31 cellular contexts compared by ENCODE assay signal in the genomic region with DNA sequence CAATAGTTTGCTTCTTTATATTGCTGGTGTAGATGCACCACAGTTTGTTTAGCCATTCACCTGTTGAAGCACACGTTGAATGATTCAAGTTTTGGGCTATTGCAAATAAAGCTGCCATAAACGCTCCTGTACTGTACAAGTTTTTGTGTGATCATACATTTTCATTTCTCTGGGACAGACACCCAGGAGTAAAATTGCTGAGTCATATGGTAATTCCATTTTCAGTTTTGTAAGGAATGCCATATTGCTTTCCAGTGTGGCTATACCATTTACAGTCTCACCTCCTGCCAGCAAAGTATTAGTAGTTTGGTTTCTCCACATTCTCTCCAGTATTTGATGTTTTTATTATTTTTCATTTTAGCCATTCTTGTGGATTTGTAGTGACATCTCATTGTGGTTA. TPM values are rescaled to one million over a fixed set of nuclear protein-coding genes. Genes with fewer than 3 reads are reported as not detected.
"Had no signal": no experiment of that assay in that cellular context is flagged by ENCODE, and none has a peak within 500 bp of the region (broad histone marks: within the 10 kb centered on the region; RNA-seq: fewer than 3 reads in every experiment).

No MANE protein-coding gene starts in this region.

- H3K4me2 ChIP-seq: neural progenitor cell, smooth muscle cell had no signal

- FAIRE-seq: urothelium cell line had no signal

- H3K9me3 ChIP-seq: ovary, psoas muscle, spleen, suprapubic skin, testis, tibial nerve, upper lobe of left lung, vagina had no signal

- DNase-seq: naive thymus-derived CD4-positive, alpha-beta T cell; natural killer cell; occipital lobe; ovary; posterior cingulate gyrus; psoas muscle; right cardiac atrium; spleen; stimulated activated CD4-positive, alpha-beta T cell treated with anti-CD3 and anti-CD28 coated beads, Interleukin-12 subunit alpha, Interleukin-12 subunit beta, amount 100 ng/mL, for 4 hours; stimulated activated CD4-positive, alpha-beta T cell treated with anti-CD3 and anti-CD28 coated beads, Interleukin-1b, Interleukin-23, amount 100 ng/mL, for 48 hours; stimulated activated CD4-positive, alpha-beta T cell treated with anti-CD3 and anti-CD28 coated beads, Interleukin-4, amount 100 ng/mL, for 1 hour; stimulated activated CD4-positive, alpha-beta T cell treated with anti-CD3 and anti-CD28 coated beads, Interleukin-4, amount 100 ng/mL, for 4 hours; stimulated activated CD8-positive, alpha-beta memory T cell treated with anti-CD3 and anti-CD28 coated beads, Interleukin-4, amount 100 ng/mL, for 48 hours; stimulated activated naive CD4-positive, alpha-beta T cell; stimulated activated naive CD8-positive, alpha-beta T cell treated with anti-CD3 and anti-CD28 coated beads, Interleukin-15, amount 100 ng/mL, for 72 hours; stimulated activated naive CD8-positive, alpha-beta T cell treated with anti-CD3 and anti-CD28 coated beads, Interleukin-15, Interleukin-2, amounts not matched to agents 100 U/mL and 50 U/mL, for 24 hours; substantia nigra; testis; trophoblast cell; upper lobe of left lung had no signal

- H3K36me3 ChIP-seq: neural progenitor cell, ovary, spleen, suprapubic skin, tibial nerve, upper lobe of left lung, vagina had no signal

- H3K27me3 ChIP-seq: neural progenitor cell, ovary, spleen, suprapubic skin, testis, upper lobe of left lung, vagina had no signal

- H3K79me2 ChIP-seq: parathyroid adenoma had no signal

- H3K4me3 ChIP-seq: neural progenitor cell, ovary, psoas muscle, skin epidermis, smooth muscle cell, spleen, suprapubic skin, testis, tibial nerve, upper lobe of left lung, vagina had no signal

- H3K27ac ChIP-seq: neural progenitor cell, ovary, parathyroid adenoma, psoas muscle, skin epidermis, spleen, suprapubic skin, testis, tibial nerve, upper lobe of left lung, vagina had no signal

- H3K9ac ChIP-seq: neural progenitor cell, parathyroid adenoma had no signal

- H3K4me1 ChIP-seq: parathyroid adenoma, psoas muscle, spleen, suprapubic skin, testis, tibial nerve, upper lobe of left lung, vagina had no signal

- H2AFZ ChIP-seq: neural progenitor cell, parathyroid adenoma had no signal

- ATAC-seq: naive thymus-derived CD4-positive, alpha-beta T cell; natural killer cell; psoas muscle; right cardiac atrium; sciatic nerve; stimulated activated memory B cell treated with anti-CD40 and anti-IgM and Interleukin-4, amounts not matched to agents 10 μg/mL and 1 μg/mL and 100 μg/mL, for 72 hours; stimulated activated naive CD8-positive, alpha-beta T cell treated with anti-CD3 and anti-CD28 coated beads, Interleukin-15, amount 100 ng/mL, for 72 hours; stimulated activated naive CD8-positive, alpha-beta T cell treated with anti-CD3 and anti-CD28 coated beads, Interleukin-15, Interleukin-2, amounts not matched to agents 100 U/mL and 50 U/mL, for 24 hours had no signal

RNA-seq across cellular contexts. Expression of gene CAPN6, which starts 32.0 kb away (rescaled TPM):
- total RNA-seq: naive thymus-derived CD4-positive, alpha-beta T cell; natural killer cell; osteoblast had no signal
- polyA plus RNA-seq: naive thymus-derived CD4-positive, alpha-beta T cell had no signal
